1 cellular context compared by ENCODE assay signal in the genomic region with DNA sequence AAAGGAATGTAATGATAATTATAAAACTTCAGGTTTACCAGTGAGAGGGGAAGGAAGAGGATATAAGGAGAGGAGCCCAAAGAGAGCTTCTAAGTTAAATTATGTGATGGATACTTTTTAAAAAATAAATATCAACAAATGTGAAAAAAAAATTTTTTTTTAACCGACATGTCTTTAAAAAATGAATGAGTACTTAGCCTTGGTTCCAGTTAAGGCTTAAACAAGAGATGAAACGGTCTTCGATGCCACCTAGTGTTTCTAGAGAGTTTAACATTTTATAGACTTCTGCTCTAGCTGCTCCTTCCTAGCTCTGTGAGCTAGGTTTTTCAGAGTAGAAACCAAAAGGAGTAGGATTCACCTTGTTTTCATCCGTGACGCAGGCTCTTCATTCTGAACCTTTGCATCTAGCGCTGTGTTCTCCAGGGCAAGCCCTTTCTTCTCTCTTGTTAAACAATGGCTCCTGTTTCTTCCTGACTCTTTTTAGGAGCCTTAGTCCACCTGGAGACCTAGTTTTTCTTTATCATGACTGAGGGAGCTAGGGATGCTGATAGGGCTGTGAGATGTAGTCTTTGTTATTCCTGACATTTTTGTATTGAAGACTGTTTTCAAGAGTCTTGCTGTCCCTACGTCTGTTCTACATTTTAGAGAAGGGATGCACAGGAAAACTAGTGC.
TF ChIP-seq lines count a peak whose summit lies in the region.

No MANE protein-coding gene starts in this region.

TF ChIP-seq in WTC11, 78 proteins besides CTCF, POLR2A, EP300 and RAD21 (continued from another document):
- TF ChIP-seq, protein P1, sequence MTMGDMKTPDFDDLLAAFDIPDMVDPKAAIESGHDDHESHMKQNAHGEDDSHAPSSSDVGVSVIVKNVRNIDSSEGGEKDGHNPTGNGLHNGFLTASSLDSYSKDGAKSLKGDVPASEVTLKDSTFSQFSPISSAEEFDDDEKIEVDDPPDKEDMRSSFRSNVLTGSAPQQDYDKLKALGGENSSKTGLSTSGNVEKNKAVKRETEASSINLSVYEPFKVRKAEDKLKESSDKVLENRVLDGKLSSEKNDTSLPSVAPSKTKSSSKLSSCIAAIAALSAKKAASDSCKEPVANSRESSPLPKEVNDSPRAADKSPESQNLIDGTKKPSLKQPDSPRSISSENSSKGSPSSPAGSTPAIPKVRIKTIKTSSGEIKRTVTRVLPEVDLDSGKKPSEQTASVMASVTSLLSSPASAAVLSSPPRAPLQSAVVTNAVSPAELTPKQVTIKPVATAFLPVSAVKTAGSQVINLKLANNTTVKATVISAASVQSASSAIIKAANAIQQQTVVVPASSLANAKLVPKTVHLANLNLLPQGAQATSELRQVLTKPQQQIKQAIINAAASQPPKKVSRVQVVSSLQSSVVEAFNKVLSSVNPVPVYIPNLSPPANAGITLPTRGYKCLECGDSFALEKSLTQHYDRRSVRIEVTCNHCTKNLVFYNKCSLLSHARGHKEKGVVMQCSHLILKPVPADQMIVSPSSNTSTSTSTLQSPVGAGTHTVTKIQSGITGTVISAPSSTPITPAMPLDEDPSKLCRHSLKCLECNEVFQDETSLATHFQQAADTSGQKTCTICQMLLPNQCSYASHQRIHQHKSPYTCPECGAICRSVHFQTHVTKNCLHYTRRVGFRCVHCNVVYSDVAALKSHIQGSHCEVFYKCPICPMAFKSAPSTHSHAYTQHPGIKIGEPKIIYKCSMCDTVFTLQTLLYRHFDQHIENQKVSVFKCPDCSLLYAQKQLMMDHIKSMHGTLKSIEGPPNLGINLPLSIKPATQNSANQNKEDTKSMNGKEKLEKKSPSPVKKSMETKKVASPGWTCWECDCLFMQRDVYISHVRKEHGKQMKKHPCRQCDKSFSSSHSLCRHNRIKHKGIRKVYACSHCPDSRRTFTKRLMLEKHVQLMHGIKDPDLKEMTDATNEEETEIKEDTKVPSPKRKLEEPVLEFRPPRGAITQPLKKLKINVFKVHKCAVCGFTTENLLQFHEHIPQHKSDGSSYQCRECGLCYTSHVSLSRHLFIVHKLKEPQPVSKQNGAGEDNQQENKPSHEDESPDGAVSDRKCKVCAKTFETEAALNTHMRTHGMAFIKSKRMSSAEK (CRISPR knock-in tag; IDR thresholded peaks at IDR 0.05; ENCODE audit: borderline replicate concordance), result no peak
- TF ChIP-seq GTF2I (CRISPR knock-in tag; conservative IDR thresholded peaks at IDR 0.05), result no peak
- TF ChIP-seq, protein P2, sequence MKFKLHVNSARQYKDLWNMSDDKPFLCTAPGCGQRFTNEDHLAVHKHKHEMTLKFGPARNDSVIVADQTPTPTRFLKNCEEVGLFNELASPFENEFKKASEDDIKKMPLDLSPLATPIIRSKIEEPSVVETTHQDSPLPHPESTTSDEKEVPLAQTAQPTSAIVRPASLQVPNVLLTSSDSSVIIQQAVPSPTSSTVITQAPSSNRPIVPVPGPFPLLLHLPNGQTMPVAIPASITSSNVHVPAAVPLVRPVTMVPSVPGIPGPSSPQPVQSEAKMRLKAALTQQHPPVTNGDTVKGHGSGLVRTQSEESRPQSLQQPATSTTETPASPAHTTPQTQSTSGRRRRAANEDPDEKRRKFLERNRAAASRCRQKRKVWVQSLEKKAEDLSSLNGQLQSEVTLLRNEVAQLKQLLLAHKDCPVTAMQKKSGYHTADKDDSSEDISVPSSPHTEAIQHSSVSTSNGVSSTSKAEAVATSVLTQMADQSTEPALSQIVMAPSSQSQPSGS (CRISPR knock-in tag; IDR thresholded peaks at IDR 0.05; ENCODE audit: borderline replicate concordance, low read depth), result no peak
- TF ChIP-seq GABPB1 (CRISPR knock-in tag; IDR thresholded peaks at IDR 0.05), result no peak
- TF ChIP-seq, protein P3, sequence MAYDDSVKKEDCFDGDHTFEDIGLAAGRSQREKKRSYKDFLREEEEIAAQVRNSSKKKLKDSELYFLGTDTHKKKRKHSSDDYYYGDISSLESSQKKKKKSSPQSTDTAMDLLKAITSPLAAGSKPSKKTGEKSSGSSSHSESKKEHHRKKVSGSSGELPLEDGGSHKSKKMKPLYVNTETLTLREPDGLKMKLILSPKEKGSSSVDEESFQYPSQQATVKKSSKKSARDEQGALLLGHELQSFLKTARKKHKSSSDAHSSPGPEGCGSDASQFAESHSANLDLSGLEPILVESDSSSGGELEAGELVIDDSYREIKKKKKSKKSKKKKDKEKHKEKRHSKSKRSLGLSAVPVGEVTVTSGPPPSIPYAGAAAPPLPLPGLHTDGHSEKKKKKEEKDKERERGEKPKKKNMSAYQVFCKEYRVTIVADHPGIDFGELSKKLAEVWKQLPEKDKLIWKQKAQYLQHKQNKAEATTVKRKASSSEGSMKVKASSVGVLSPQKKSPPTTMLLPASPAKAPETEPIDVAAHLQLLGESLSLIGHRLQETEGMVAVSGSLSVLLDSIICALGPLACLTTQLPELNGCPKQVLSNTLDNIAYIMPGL (CRISPR knock-in tag; IDR thresholded peaks at IDR 0.05), result no peak
- TF ChIP-seq, protein P4, sequence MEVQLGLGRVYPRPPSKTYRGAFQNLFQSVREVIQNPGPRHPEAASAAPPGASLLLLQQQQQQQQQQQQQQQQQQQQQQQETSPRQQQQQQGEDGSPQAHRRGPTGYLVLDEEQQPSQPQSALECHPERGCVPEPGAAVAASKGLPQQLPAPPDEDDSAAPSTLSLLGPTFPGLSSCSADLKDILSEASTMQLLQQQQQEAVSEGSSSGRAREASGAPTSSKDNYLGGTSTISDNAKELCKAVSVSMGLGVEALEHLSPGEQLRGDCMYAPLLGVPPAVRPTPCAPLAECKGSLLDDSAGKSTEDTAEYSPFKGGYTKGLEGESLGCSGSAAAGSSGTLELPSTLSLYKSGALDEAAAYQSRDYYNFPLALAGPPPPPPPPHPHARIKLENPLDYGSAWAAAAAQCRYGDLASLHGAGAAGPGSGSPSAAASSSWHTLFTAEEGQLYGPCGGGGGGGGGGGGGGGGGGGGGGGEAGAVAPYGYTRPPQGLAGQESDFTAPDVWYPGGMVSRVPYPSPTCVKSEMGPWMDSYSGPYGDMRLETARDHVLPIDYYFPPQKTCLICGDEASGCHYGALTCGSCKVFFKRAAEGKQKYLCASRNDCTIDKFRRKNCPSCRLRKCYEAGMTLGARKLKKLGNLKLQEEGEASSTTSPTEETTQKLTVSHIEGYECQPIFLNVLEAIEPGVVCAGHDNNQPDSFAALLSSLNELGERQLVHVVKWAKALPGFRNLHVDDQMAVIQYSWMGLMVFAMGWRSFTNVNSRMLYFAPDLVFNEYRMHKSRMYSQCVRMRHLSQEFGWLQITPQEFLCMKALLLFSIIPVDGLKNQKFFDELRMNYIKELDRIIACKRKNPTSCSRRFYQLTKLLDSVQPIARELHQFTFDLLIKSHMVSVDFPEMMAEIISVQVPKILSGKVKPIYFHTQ (CRISPR knock-in tag; IDR thresholded peaks at IDR 0.05), result no peak
- no peak for TF ChIP-seq MXD4 (CRISPR knock-in tag; IDR thresholded peaks at IDR 0.05; ENCODE audit: borderline replicate concordance)
- no peak for TF ChIP-seq SOX15 (CRISPR knock-in tag; IDR thresholded peaks at IDR 0.05)
- TF ChIP-seq, protein P5, sequence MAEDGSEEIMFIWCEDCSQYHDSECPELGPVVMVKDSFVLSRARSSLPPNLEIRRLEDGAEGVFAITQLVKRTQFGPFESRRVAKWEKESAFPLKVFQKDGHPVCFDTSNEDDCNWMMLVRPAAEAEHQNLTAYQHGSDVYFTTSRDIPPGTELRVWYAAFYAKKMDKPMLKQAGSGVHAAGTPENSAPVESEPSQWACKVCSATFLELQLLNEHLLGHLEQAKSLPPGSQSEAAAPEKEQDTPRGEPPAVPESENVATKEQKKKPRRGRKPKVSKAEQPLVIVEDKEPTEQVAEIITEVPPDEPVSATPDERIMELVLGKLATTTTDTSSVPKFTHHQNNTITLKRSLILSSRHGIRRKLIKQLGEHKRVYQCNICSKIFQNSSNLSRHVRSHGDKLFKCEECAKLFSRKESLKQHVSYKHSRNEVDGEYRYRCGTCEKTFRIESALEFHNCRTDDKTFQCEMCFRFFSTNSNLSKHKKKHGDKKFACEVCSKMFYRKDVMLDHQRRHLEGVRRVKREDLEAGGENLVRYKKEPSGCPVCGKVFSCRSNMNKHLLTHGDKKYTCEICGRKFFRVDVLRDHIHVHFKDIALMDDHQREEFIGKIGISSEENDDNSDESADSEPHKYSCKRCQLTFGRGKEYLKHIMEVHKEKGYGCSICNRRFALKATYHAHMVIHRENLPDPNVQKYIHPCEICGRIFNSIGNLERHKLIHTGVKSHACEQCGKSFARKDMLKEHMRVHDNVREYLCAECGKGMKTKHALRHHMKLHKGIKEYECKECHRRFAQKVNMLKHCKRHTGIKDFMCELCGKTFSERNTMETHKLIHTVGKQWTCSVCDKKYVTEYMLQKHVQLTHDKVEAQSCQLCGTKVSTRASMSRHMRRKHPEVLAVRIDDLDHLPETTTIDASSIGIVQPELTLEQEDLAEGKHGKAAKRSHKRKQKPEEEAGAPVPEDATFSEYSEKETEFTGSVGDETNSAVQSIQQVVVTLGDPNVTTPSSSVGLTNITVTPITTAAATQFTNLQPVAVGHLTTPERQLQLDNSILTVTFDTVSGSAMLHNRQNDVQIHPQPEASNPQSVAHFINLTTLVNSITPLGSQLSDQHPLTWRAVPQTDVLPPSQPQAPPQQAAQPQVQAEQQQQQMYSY (CRISPR knock-in tag; IDR thresholded peaks at IDR 0.05), result no peak
- TF ChIP-seq FOXP1 (CRISPR knock-in tag; IDR thresholded peaks at IDR 0.05; ENCODE audit: borderline replicate concordance), result no peak
- TF ChIP-seq, protein P6, sequence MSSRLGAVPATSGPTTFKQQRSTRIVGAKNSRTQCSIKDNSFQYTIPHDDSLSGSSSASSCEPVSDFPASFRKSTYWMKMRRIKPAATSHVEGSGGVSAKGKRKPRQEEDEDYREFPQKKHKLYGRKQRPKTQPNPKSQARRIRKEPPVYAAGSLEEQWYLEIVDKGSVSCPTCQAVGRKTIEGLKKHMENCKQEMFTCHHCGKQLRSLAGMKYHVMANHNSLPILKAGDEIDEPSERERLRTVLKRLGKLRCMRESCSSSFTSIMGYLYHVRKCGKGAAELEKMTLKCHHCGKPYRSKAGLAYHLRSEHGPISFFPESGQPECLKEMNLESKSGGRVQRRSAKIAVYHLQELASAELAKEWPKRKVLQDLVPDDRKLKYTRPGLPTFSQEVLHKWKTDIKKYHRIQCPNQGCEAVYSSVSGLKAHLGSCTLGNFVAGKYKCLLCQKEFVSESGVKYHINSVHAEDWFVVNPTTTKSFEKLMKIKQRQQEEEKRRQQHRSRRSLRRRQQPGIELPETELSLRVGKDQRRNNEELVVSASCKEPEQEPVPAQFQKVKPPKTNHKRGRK (CRISPR knock-in tag; IDR thresholded peaks at IDR 0.05; ENCODE audit: borderline replicate concordance), result no peak
- no peak for TF ChIP-seq SMAD4 (CRISPR knock-in tag; IDR thresholded peaks at IDR 0.05)
- TF ChIP-seq JUN (CRISPR knock-in tag; IDR thresholded peaks at IDR 0.05), result no peak
- TF ChIP-seq, protein P7, sequence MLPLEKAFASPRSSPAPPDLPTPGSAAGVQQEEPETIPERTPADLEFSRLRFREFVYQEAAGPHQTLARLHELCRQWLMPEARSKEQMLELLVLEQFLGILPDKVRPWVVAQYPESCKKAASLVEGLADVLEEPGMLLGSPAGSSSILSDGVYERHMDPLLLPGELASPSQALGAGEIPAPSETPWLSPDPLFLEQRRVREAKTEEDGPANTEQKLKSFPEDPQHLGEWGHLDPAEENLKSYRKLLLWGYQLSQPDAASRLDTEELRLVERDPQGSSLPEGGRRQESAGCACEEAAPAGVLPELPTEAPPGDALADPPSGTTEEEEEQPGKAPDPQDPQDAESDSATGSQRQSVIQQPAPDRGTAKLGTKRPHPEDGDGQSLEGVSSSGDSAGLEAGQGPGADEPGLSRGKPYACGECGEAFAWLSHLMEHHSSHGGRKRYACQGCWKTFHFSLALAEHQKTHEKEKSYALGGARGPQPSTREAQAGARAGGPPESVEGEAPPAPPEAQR (CRISPR knock-in tag; IDR thresholded peaks at IDR 0.05), result no peak
- no peak for TF ChIP-seq NR1H2 (CRISPR knock-in tag; IDR thresholded peaks at IDR 0.05)
- TF ChIP-seq TP53 (CRISPR knock-in tag; IDR thresholded peaks at IDR 0.05), result no peak
- no peak for TF ChIP-seq NFATC4 (CRISPR knock-in tag; IDR thresholded peaks at IDR 0.05)
